ENCODE assay signal across 8 cellular contexts in the genomic region with DNA sequence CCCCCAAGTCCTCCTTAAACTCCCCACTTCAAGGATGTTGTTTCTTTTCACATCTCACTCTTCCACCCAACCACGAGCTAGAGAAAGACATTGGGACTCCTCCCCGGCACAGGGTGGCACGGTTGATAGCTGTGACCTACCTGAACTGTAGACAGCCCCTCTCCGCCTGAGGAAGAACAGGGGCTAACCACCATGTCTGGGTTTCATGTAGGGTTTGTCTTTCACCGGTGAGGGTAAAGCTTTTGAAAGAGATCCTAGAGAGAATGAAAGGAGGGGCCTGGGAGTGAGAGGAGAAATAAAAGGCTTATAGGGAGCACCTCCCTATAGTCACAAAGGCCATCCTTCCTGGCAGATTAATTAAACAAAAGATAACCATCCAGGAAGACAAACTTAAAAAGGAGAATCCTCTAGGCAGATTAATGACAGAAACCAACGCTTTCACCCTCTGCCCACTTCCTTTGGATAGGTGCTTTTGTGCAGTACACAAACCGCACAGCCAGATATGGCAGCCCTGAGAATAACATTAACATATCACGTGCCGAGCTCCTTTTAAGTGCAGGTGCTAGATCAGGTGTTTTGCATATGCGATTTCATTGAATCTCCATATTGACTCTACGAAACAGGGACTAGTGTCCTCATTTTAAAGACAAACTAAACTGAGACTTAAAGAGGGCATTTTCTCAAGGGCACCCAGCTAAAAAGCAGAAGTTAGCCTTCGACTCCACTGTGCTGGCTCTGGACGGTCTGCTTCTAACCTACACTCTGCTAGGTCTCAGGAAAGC.
A peak's percentile ranks its signal among the peaks of the same experiment; 100 is the strongest.
DNase-seq lines count a peak whose midpoint lies in the region; ATAC-seq lines count a peak whose summit lies in the region.

No MANE protein-coding gene starts in this region.

- H3K79me2 ChIP-seq in GM23248 (ENCODE audit: insufficient read depth) = no peaks in the 10 kb centered on the region

- H2AFZ ChIP-seq in GM23248 = no peak overlapping the region

- H3K4me1 Mint-ChIP-seq in T-helper 2 cell treated with Interferon-gamma antibody and Interleukin-4, amounts not matched to agents 5 μg/mL and 100 μg/mL, for 36 hours (ENCODE audit: low read depth) = peaks cover 39% of the 10 kb centered on the region
- H3K4me1 Mint-ChIP-seq in naive B cell = peaks cover 29 to 36% (median 31%) of the 10 kb centered on the region in 3 donors

- H3K9me3 Mint-ChIP-seq in T-helper 2 cell treated with Interferon-gamma antibody and Interleukin-4, amounts not matched to agents 5 μg/mL and 100 μg/mL, for 36 hours = no peaks in the 10 kb centered on the region
- H3K9me3 Mint-ChIP-seq in naive B cell = no peaks in the 10 kb centered on the region

- no peaks in the 10 kb centered on the region for H3K27me3 Mint-ChIP-seq in T-helper 2 cell treated with Interferon-gamma antibody and Interleukin-4, amounts not matched to agents 5 μg/mL and 100 μg/mL, for 36 hours (ENCODE audit: low read depth)
- peaks cover 0 to 2% (median under 1%) of the 10 kb centered on the region in 3 donors for H3K27me3 Mint-ChIP-seq in naive B cell

- H3K4me2 ChIP-seq in GM23248 (ENCODE audit: unreplicated experiment) = no peak overlapping the region

- peak overlapping the region; percentile 67 for H3K27ac Mint-ChIP-seq in T-helper 2 cell treated with Interferon-gamma antibody and Interleukin-4, amounts not matched to agents 5 μg/mL and 100 μg/mL, for 36 hours
- peak overlapping the region; percentile 88 to 97 (median 92) for H3K27ac Mint-ChIP-seq in naive B cell

- H3K27me3 ChIP-seq in HUES48 (ENCODE audit: control insufficient read depth, insufficient read depth, low read length) (no peaks in the 10 kb centered on the region), GM23248 (replicated peaks; ENCODE audit: insufficient read depth) (no peaks in the 10 kb centered on the region)

- no peaks in the 10 kb centered on the region for H4K20me1 ChIP-seq in GM23248 (ENCODE audit: insufficient read depth)

- H3K4me3 Mint-ChIP-seq in T-helper 2 cell treated with Interferon-gamma antibody and Interleukin-4, amounts not matched to agents 5 μg/mL and 100 μg/mL, for 36 hours = peak overlapping the region; percentile 69
- H3K4me3 Mint-ChIP-seq in naive B cell = peak overlapping the region; percentile 6 to 83 (median 72)

- H3K9me2 ChIP-seq in GM23248 (ENCODE audit: insufficient read depth) = no peaks in the 10 kb centered on the region

- no peaks in the 10 kb centered on the region for H3K9me3 ChIP-seq in HUES48 (ENCODE audit: control insufficient read depth, insufficient read depth, low read length)
- no peaks in the 10 kb centered on the region for H3K9me3 ChIP-seq in GM23248 (ENCODE audit: low read depth)

- H3K36me3 Mint-ChIP-seq in T-helper 2 cell treated with Interferon-gamma antibody and Interleukin-4, amounts not matched to agents 5 μg/mL and 100 μg/mL, for 36 hours (ENCODE audit: low read depth) = no peaks in the 10 kb centered on the region
- no peaks in the 10 kb centered on the region for H3K36me3 Mint-ChIP-seq in naive B cell

- peak overlapping the region; percentile 30 for H3K27ac ChIP-seq in HUES48 (ENCODE audit: low read depth, low read length)
- no peak overlapping the region for H3K27ac ChIP-seq in GM23248

- DNase-seq in GDM1 (lab: John Stamatoyannopoulos, UW) = peak; percentile 9
- peak; percentile 55 for DNase-seq in T-helper 2 cell treated with Interferon-gamma antibody and Interleukin-4, amounts not matched to agents 5 μg/mL and 100 μg/mL, for 36 hours (ENCODE audit: low spot score)
- DNase-seq in naive B cell = peak; percentile 64
- DNase-seq in cerebellar cortex (ENCODE audit: low spot score) = no peak
- no peak for DNase-seq in dermis blood vessel endothelial cell
- DNase-seq in GM23248 = no peak

- 92 to 93% methylated on average over 13 of the region's 13 CpGs for WGBS in GM23248 (ENCODE audit: low coverage in 1 of 2, low lambda C conversion rate in 2 of 2, missing lambda C conversion rate in 2 of 2), 2 experiments

- H3K4me3 ChIP-seq in HUES48 (ENCODE audit: low read depth, low read length) = no peak overlapping the region
- no peak overlapping the region for H3K4me3 ChIP-seq in GM23248

- peak; percentile 60 for ATAC-seq in GM21367 (IDR thresholded peaks at IDR 0.05; ENCODE audit: unreplicated experiment)
- ATAC-seq in naive B cell (ENCODE audit: low read depth in 2 of 2) = peak; percentile 82 to 88

- H3K36me3 ChIP-seq in HUES48 (ENCODE audit: control insufficient read depth, insufficient read depth, low read length) = no peaks in the 10 kb centered on the region
- no peaks in the 10 kb centered on the region for H3K36me3 ChIP-seq in GM23248 (ENCODE audit: low read depth)

- H3K4me1 ChIP-seq in HUES48 (ENCODE audit: control insufficient read depth, insufficient read depth, low read length) = peaks cover 17% of the 10 kb centered on the region
- H3K4me1 ChIP-seq in GM23248 (ENCODE audit: insufficient read depth) = peaks cover 15% of the 10 kb centered on the region

- H3F3A ChIP-seq in GM23248 (ENCODE audit: insufficient read depth) = peaks cover 4% of the 10 kb centered on the region; the same call in 1 of the 2 replicates

- H3K9ac ChIP-seq in HUES48 (ENCODE audit: low read depth, low read length) = no peak overlapping the region
- no peak overlapping the region for H3K9ac ChIP-seq in GM23248

- in situ Hi-C loops in GM23248 (cut with MboI) = no loop called here

Comparison
In these comparisons a context has a peak if more than half of its experiments do, and no peak if none do; other contexts are left out.
1. DNase-seq: peak in GDM1 (single experiment), T-helper 2 cell treated with Interferon-gamma antibody and Interleukin-4, amounts not matched to agents 5 μg/mL and 100 μg/mL, for 36 hours (single experiment) and naive B cell (single experiment); none in cerebellar cortex (single experiment), dermis blood vessel endothelial cell (single experiment) and GM23248 (single experiment).